ENCODE assay signal across 8 cellular contexts in the genomic region with DNA sequence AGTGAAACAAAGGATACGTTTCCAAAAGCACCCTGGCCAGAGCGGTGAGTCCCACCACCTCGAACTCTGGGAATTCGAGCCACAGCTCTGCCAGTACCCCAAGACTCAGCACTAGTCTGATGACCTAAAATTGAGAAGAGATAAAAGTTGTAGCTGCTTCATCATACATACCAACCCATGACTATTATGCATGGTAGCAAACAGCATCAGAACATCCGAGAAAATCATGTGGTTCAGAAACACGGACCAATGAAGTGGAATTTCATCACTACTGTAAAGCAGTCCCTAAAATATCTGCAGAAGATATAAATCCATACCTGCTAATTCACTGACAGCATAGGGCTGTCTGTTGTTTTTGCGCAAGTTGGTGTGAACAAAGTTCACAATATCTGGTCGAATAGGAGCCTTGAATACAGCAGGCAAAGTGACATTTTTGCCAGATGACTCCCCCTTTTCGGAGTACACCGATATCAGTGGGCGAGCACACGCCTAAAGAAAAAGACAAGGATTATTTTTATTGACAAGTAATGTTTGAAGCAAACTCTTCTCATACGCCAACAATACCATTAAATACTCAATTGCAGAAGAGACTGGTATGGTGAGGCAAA. TPM values are rescaled to one million over a fixed set of nuclear protein-coding genes. Genes with fewer than 3 reads are reported as not detected.
DNase-seq lines count a peak whose midpoint lies in the region; ATAC-seq, FAIRE-seq and TF ChIP-seq lines count a peak whose summit lies in the region.
"Not testable (repeated sequence)": the region's sequence is repeated elsewhere in the genome, so short reads cannot be mapped to it uniquely, and the experiment has no call there.

No MANE protein-coding gene starts in this region.

- H4K20me1 ChIP-seq in OCI-LY7 (ENCODE audit: insufficient read depth, low read length): peaks cover 41% of the 10 kb centered on the region

- WGBS in heart left ventricle, 4 donors: 55 to 61% (median 58%) methylated on average over 13 of the region's 13 CpGs

- H3K79me2 ChIP-seq in ACC112 (ENCODE audit: control insufficient read depth, insufficient read depth, low read length, unreplicated experiment): peaks cover 73% of the 10 kb centered on the region
- H3K79me2 ChIP-seq in OCI-LY7 (ENCODE audit: insufficient read depth, low read depth, low read length): peaks cover 82% of the 10 kb centered on the region

- H3K27me3 ChIP-seq in ACC112 (ENCODE audit: insufficient read depth, low read length); heart left ventricle; mucosa of stomach (ENCODE audit: control insufficient read depth, insufficient read depth, low read length): not testable (repeated sequence)

- peak overlapping the region; percentile 90 for H3K9ac ChIP-seq in mucosa of stomach (ENCODE audit: low read length)

- intact Hi-C loops in OCI-LY7 (cut with micrococcal nuclease; ENCODE audit: unreplicated experiment): loop anchor here (10.0 kb wide), 3 partner anchors 202 to 1022 kb away; a partner anchor contains a TSS
- intact Hi-C loops in heart left ventricle (cut with DNase I): loop anchor here in 1 of 10 donors (5.0 kb wide), 1 partner anchor 349 kb away; no protein-coding TSS in a partner anchor

- peaks cover 50% of the 10 kb centered on the region for H3K36me3 ChIP-seq in ACC112 (ENCODE audit: insufficient read depth, low read length)
- H3K36me3 ChIP-seq in OCI-LY7 (ENCODE audit: insufficient read depth, low read length): peaks cover 65% of the 10 kb centered on the region
- H3K36me3 ChIP-seq in heart left ventricle: peaks cover 0 to 53% (median 51%) of the 10 kb centered on the region in 9 donors
- H3K36me3 ChIP-seq in mucosa of stomach (ENCODE audit: control insufficient read depth, insufficient read depth, low read length): peaks cover 24% of the 10 kb centered on the region

- H3K4me1 Mint-ChIP-seq in activated CD8-positive, alpha-beta memory T cell treated with anti-CD3 and anti-CD28 coated beads, Interleukin-2, amount 10 ng/mL, durations not matched to agents 7 days and 5 days: peaks cover 63% of the 10 kb centered on the region
- H3K4me1 Mint-ChIP-seq in chondrocyte (ENCODE audit: low read depth): peaks cover 39% of the 10 kb centered on the region

- not testable (repeated sequence) for TF ChIP-seq POLR2A in GM12892 (IDR thresholded peaks at IDR 0.05; ENCODE audit: low read depth, low read length); heart left ventricle (IDR thresholded peaks at IDR 0.05)

- not testable (repeated sequence) for DNase-seq in GM12892 (ENCODE audit: insufficient read length); OCI-LY7 (ENCODE audit: low spot score); chondrocyte (ENCODE audit: low spot score); heart left ventricle
- DNase-seq in activated CD8-positive, alpha-beta memory T cell treated with anti-CD3 and anti-CD28 coated beads, Interleukin-2, amount 10 ng/mL, durations not matched to agents 7 days and 5 days: peak; percentile 33

- H3K36me3 Mint-ChIP-seq in activated CD8-positive, alpha-beta memory T cell treated with anti-CD3 and anti-CD28 coated beads, Interleukin-2, amount 10 ng/mL, durations not matched to agents 7 days and 5 days: peaks cover 55% of the 10 kb centered on the region
- H3K36me3 Mint-ChIP-seq in chondrocyte (ENCODE audit: low read depth): peaks cover 34% of the 10 kb centered on the region

- FAIRE-seq in GM12892 (lab: Jason Lieb, UNC): peak; percentile 64

- H3K4me3 ChIP-seq in ACC112 (ENCODE audit: low read depth, low read length): peak overlapping the region; percentile 97
- peak overlapping the region; percentile 100 for H3K4me3 ChIP-seq in OCI-LY7 (ENCODE audit: low read depth, low read length, poor library complexity, severe bottlenecking)
- peak overlapping the region in 11 of 12 donors; percentile 66 to 96 (median 89) for H3K4me3 ChIP-seq in heart left ventricle
- H3K4me3 ChIP-seq in mucosa of stomach (ENCODE audit: low read length): peak overlapping the region; percentile 89
- H3K4me3 ChIP-seq in skin epidermis: peak overlapping the region; percentile 56 to 97 (median 73)

- H3K9me3 Mint-ChIP-seq in activated CD8-positive, alpha-beta memory T cell treated with anti-CD3 and anti-CD28 coated beads, Interleukin-2, amount 10 ng/mL, durations not matched to agents 7 days and 5 days (ENCODE audit: low read depth); chondrocyte (ENCODE audit: low read depth): not testable (repeated sequence)

- ATAC-seq in activated CD8-positive, alpha-beta memory T cell treated with anti-CD3 and anti-CD28 coated beads, Interleukin-2, amount 10 ng/mL, durations not matched to agents 7 days and 5 days; heart left ventricle: not testable (repeated sequence)

- peak overlapping the region; percentile 94 for H3K4me3 Mint-ChIP-seq in activated CD8-positive, alpha-beta memory T cell treated with anti-CD3 and anti-CD28 coated beads, Interleukin-2, amount 10 ng/mL, durations not matched to agents 7 days and 5 days
- peak overlapping the region; percentile 100 for H3K4me3 Mint-ChIP-seq in chondrocyte (ENCODE audit: unreplicated experiment)

- H3K27ac ChIP-seq in ACC112 (ENCODE audit: low read depth, low read length): peak overlapping the region; percentile 95
- peak overlapping the region; percentile 85 for H3K27ac ChIP-seq in OCI-LY7 (ENCODE audit: low read depth, low read length, poor library complexity, severe bottlenecking)
- H3K27ac ChIP-seq in heart left ventricle: peak overlapping the region in 2 of 12 donors; percentile 91 to 97
- H3K27ac ChIP-seq in skin epidermis: peak overlapping the region in 9 of 21 experiments; percentile 87 to 99 (median 97)

- H3K4me1 ChIP-seq in ACC112 (ENCODE audit: control insufficient read depth, insufficient read depth, low read length, unreplicated experiment): peaks cover 29% of the 10 kb centered on the region
- H3K4me1 ChIP-seq in OCI-LY7 (ENCODE audit: insufficient read depth, low read length, poor library complexity, severe bottlenecking): peaks cover 58% of the 10 kb centered on the region
- peaks cover 7 to 46% (median 26%) of the 10 kb centered on the region in 12 donors for H3K4me1 ChIP-seq in heart left ventricle
- peaks cover 16% of the 10 kb centered on the region for H3K4me1 ChIP-seq in mucosa of stomach (ENCODE audit: control insufficient read depth, insufficient read depth, low read length)

- not testable (repeated sequence) for H2AFZ ChIP-seq in ACC112 (ENCODE audit: low read length, unreplicated experiment); OCI-LY7 (ENCODE audit: low read length)

- CTCF ChIA-PET in OCI-LY7 (lab: Charles Lee; ENCODE audit: unreplicated experiment): not testable (repeated sequence)
- CTCF ChIA-PET in activated CD8-positive, alpha-beta memory T cell treated with anti-CD3 and anti-CD28 coated beads, Interleukin-2, amount 10 ng/mL, durations not matched to agents 7 days and 5 days (lab: Charles Lee): interaction anchor here (1.0 to 3.1 kb wide), 2 partner anchors 115 to 117 kb away, joined by 3 to 21 read pairs; a partner anchor contains a TSS

- BruUV-seq in OCI-LY7 (replicated peaks; lab: Mats Ljungman, UMichigan): not testable (repeated sequence)

- not testable (repeated sequence) for H3K27me3 Mint-ChIP-seq in activated CD8-positive, alpha-beta memory T cell treated with anti-CD3 and anti-CD28 coated beads, Interleukin-2, amount 10 ng/mL, durations not matched to agents 7 days and 5 days; chondrocyte (ENCODE audit: low read depth)

- not testable (repeated sequence) for H3K9me3 ChIP-seq in OCI-LY7 (ENCODE audit: low read length); heart left ventricle; mucosa of stomach (ENCODE audit: control insufficient read depth, low read length)

- H3K9me2 ChIP-seq in OCI-LY7 (ENCODE audit: insufficient read depth, low read length): not testable (repeated sequence)

- H3K4me2 ChIP-seq in OCI-LY7 (ENCODE audit: low read length): peak overlapping the region; percentile 78

- H3K27ac Mint-ChIP-seq in activated CD8-positive, alpha-beta memory T cell treated with anti-CD3 and anti-CD28 coated beads, Interleukin-2, amount 10 ng/mL, durations not matched to agents 7 days and 5 days: peak overlapping the region; percentile 97
- H3K27ac Mint-ChIP-seq in chondrocyte (ENCODE audit: unreplicated experiment): peak overlapping the region; percentile 100

- TF ChIP-seq CTCF in OCI-LY7 (conservative IDR thresholded peaks at IDR 0.05; ENCODE audit: low read length); chondrocyte (IDR thresholded peaks at IDR 0.05); heart left ventricle (IDR thresholded peaks at IDR 0.05): not testable (repeated sequence)

- POLR2A ChIA-PET in OCI-LY7 (lab: Charles Lee): interaction anchor here (0.6 to 1.2 kb wide), 3 partner anchors 11 to 183 kb away, joined by 3 to 6 read pairs (median 5); no protein-coding TSS in a partner anchor

RNA-seq across cellular contexts. Expression of a gene that starts 1.5 kb away (rescaled TPM):
- polyA plus RNA-seq in GM12892 (2012; ENCODE audit: missing spikeins): 7,439 TPM
- 5,185 and 5,381 TPM in 2 replicates for total RNA-seq in OCI-LY7 (2014; rRNA removed; shearing (Covaris generic))
- total RNA-seq in OCI-LY7 (2022) (4,316 and 4,489 TPM in 2 replicates), chondrocyte (1,774 to 1,912 TPM (median 1,787 TPM) in 3 replicates), heart left ventricle (1,000 to 10,000 TPM; 1,009 to 1,685 (median 1,364) TPM)
- total RNA-seq in activated CD8-positive, alpha-beta memory T cell treated with anti-CD3 and anti-CD28 coated beads, Interleukin-2, amount 10 ng/mL, durations not matched to agents 7 days and 5 days: 1,000 to 10,000 TPM; 2,060 to 2,722 TPM
- polyA plus RNA-seq in heart left ventricle: 1,000 to 10,000 TPM; 1,143 to 4,065 TPM

RNA-seq across cellular contexts. Expression of a gene that starts 2.0 kb away (rescaled TPM):
- 16.8 TPM for polyA plus RNA-seq in GM12892 (2012; ENCODE audit: missing spikeins)
- total RNA-seq in OCI-LY7 (2014; rRNA removed; shearing (Covaris generic)): 36.9 and 37.4 TPM in 2 replicates
- 49.0 and 50.2 TPM in 2 replicates for total RNA-seq in OCI-LY7 (2022)
- total RNA-seq in activated CD8-positive, alpha-beta memory T cell treated with anti-CD3 and anti-CD28 coated beads, Interleukin-2, amount 10 ng/mL, durations not matched to agents 7 days and 5 days: 10 to 100 TPM; 35.6 to 44.6 TPM
- 10.0 to 17.5 TPM (median 11.0 TPM) in 3 replicates for total RNA-seq in chondrocyte
- 1 to 10 TPM; 1.8 to 5.4 (median 2.6) TPM for total RNA-seq in heart left ventricle
- 1 to 10 TPM in 1 of 2 donors, under 1 TPM in 1; 0.53 to 4.7 TPM for polyA plus RNA-seq in heart left ventricle

RNA-seq across cellular contexts. Expression of a gene that starts 5.6 kb away (rescaled TPM):
- 29.3 TPM for polyA plus RNA-seq in GM12892 (2012; ENCODE audit: missing spikeins)
- 30.7 and 32.6 TPM in 2 replicates for total RNA-seq in OCI-LY7 (2014; rRNA removed; shearing (Covaris generic))
- total RNA-seq in OCI-LY7 (2022) (25.7 and 26.5 TPM in 2 replicates), chondrocyte (13.9 to 27.7 TPM (median 15.0 TPM) in 3 replicates), heart left ventricle (10 to 100 TPM; 25.4 to 38.6 (median 28.3) TPM)
- total RNA-seq in activated CD8-positive, alpha-beta memory T cell treated with anti-CD3 and anti-CD28 coated beads, Interleukin-2, amount 10 ng/mL, durations not matched to agents 7 days and 5 days: 10 to 100 TPM; 29.3 to 30.0 TPM
- 10 to 100 TPM; 30.0 to 59.5 TPM for polyA plus RNA-seq in heart left ventricle
